8 cellular contexts compared by ENCODE assay signal in genomic region chr15:42493694-42494093, GRCh38. TPM values are rescaled to one million over a fixed set of nuclear protein-coding genes. Genes with fewer than 3 reads are reported as not detected.
A peak's percentile ranks its signal among the peaks of the same experiment; 100 is the strongest.
DNase-seq lines count a peak whose midpoint lies in the region; ATAC-seq, FAIRE-seq and TF ChIP-seq lines count a peak whose summit lies in the region.

No MANE protein-coding gene starts in this region.

- intact Hi-C loops in Caco-2 (cut with micrococcal nuclease; ENCODE audit: unreplicated experiment): loop anchor here (2.0 to 10.0 kb wide), 2 partner anchors 55 to 161 kb away; partner anchors contain the start of genes HAUS2 and LRRC57
- intact Hi-C loops in K562 (cut with micrococcal nuclease): loop anchor here (2.0 kb wide), 1 partner anchor 55 kb away; the partner anchor contains the start of genes HAUS2 and LRRC57
- intact Hi-C loops in pancreas (cut with DNase I): no loop called here

- TF ChIP-seq EP300 in K562 (IDR thresholded peaks at IDR 0.05; ENCODE audit: low read length): no peak

- FAIRE-seq in K562 (lab: Jason Lieb, UNC): no peak
- no peak for FAIRE-seq in pancreas (lab: Jason Lieb, UNC)

- no peak overlapping the region for H3K9ac ChIP-seq in K562 (ENCODE audit: insufficient read depth in 1 of 2, low read depth in 2 of 2, low read length in 2 of 2)

- H4K20me1 ChIP-seq in K562 (replicated peaks; ENCODE audit: control insufficient read depth, insufficient read depth, low read length) (no peaks in the 10 kb centered on the region), osteoblast (ENCODE audit: insufficient read depth, low read length) (no peaks in the 10 kb centered on the region)

- peaks cover 54% of the 10 kb centered on the region for H3K79me2 ChIP-seq in K562 (ENCODE audit: control insufficient read depth, insufficient read depth, low read length)
- H3K79me2 ChIP-seq in osteoblast (ENCODE audit: insufficient read depth, low read length): peaks cover 54% of the 10 kb centered on the region

- POLR2A ChIA-PET in Caco-2 (lab: Charles Lee): interaction anchor here (0.6 kb wide), 1 partner anchor 441 kb away, joined by 8 read pairs; no protein-coding TSS in a partner anchor
- POLR2A ChIA-PET in K562 (lab: Yijun Ruan, JAX): no interaction called here

- no peak for DNase-seq in Caco-2
- peak; percentile 26 for DNase-seq in NAMALWA (ENCODE audit: low spot score)
- no peak for DNase-seq in K562 (ENCODE audit: extremely low read depth in 1 of 4, low spot score in 3 of 4)
- DNase-seq in osteoblast (ENCODE audit: insufficient read length, low spot score, missing footprints): no peak
- DNase-seq in pancreas: no peak
- no peak for DNase-seq in NCI-H2107 (lab: John Stamatoyannopoulos, UW)

- TF ChIP-seq CTCF in Caco-2 (IDR thresholded peaks at IDR 0.05; ENCODE audit: insufficient read depth in 1 of 2, low read depth in 1 of 2, low read length in 1 of 2, severe bottlenecking in 1 of 2, unreplicated experiment in 1 of 2) (no peak), K562 (IDR thresholded peaks at IDR 0.05 in 2 of 3, conservative IDR thresholded peaks at IDR 0.05 in 1 of 3; ENCODE audit: insufficient read depth in 2 of 3, low read depth in 1 of 3, low read length in 3 of 3) (no peak), osteoblast (IDR thresholded peaks at IDR 0.05; ENCODE audit: extremely low read depth, low read depth, low read length) (no peak), pancreas (IDR thresholded peaks at IDR 0.05) (no peak)

- peak overlapping the region; percentile 25; the same call in 1 of the 3 replicates for H3K27ac ChIP-seq in K562 (ENCODE audit: extremely low read depth, low read depth, low read length)
- no peak overlapping the region for H3K27ac ChIP-seq in osteoblast (ENCODE audit: low read depth, low read length)
- peak overlapping the region in 2 of 4 donors; percentile 96 to 99 for H3K27ac ChIP-seq in pancreas

- peak overlapping the region; percentile 82 for H2AFZ ChIP-seq in K562 (ENCODE audit: low read depth, low read length)
- peak overlapping the region; percentile 59 for H2AFZ ChIP-seq in osteoblast (ENCODE audit: low read length)

- H3K4me1 ChIP-seq in Caco-2 (peaks cover 29% of the 10 kb centered on the region), K562 (replicated peaks in 1 of 2; ENCODE audit: control insufficient read depth in 2 of 2, insufficient read depth in 2 of 2, low read length in 2 of 2) (peaks cover 17 to 22% of the 10 kb centered on the region in 2 experiments), osteoblast (ENCODE audit: insufficient read depth, low read length) (peaks cover 18% of the 10 kb centered on the region), pancreas (peaks cover 0 to 19% (median 12%) of the 10 kb centered on the region in 3 donors)

- ATAC-seq in K562 (no peak), GM19023 (IDR thresholded peaks at IDR 0.05; ENCODE audit: unreplicated experiment) (no peak), GM18502 (IDR thresholded peaks at IDR 0.05; ENCODE audit: poor library complexity, unreplicated experiment) (no peak), pancreas (no peak)

- no peak for TF ChIP-seq POLR2A in K562 (conservative IDR thresholded peaks at IDR 0.05)

- CTCF ChIA-PET in Caco-2 (lab: Charles Lee): no interaction called here
- CTCF ChIA-PET in K562 (lab: Yijun Ruan, JAX; ENCODE audit: low intra/inter-chr PET ratio): no interaction called here

- no peaks in the 10 kb centered on the region for H3K27me3 Mint-ChIP-seq in Caco-2 (ENCODE audit: insufficient read depth, unreplicated experiment)

- peaks cover 22% of the 10 kb centered on the region for H3K36me3 Mint-ChIP-seq in Caco-2 (ENCODE audit: insufficient read depth, unreplicated experiment)

- in situ Hi-C loops in K562 (cut with MboI): no loop called here

- H3K27ac Mint-ChIP-seq in Caco-2 (ENCODE audit: unreplicated experiment): peak overlapping the region; percentile 72

- H3K4me1 Mint-ChIP-seq in Caco-2 (ENCODE audit: low read depth, unreplicated experiment): peaks cover 37% of the 10 kb centered on the region

- H3K9me1 ChIP-seq in K562 (ENCODE audit: control insufficient read depth, insufficient read depth, low read length): no peaks in the 10 kb centered on the region

- no peak for TF ChIP-seq RAD21 in K562 (CRISPR knock-in tag; conservative IDR thresholded peaks at IDR 0.05 in 1 of 2, IDR thresholded peaks at IDR 0.05 in 1 of 2)

- peak overlapping the region; percentile 3 for H3K4me3 Mint-ChIP-seq in Caco-2 (ENCODE audit: unreplicated experiment)

- no peaks in the 10 kb centered on the region for H3K9me3 Mint-ChIP-seq in Caco-2 (ENCODE audit: unreplicated experiment)

- WGBS in K562 (ENCODE audit: insufficient coverage, low coverage, missing lambda C conversion rate): 47% methylated on average over 1 of the region's 1 CpG
- WGBS in pancreas, 2 donors: 92 to 100% methylated on average over 1 of the region's 1 CpG

- H3K4me3 ChIP-seq in Caco-2 (ENCODE audit: low read depth, low read length): no peak overlapping the region
- no peak overlapping the region for H3K4me3 ChIP-seq in K562
- H3K4me3 ChIP-seq in osteoblast (ENCODE audit: insufficient read depth, low read length): no peak overlapping the region
- H3K4me3 ChIP-seq in pancreas: no peak overlapping the region

- H3K4me2 ChIP-seq in K562 (ENCODE audit: insufficient read depth, low read length) (no peak overlapping the region), osteoblast (ENCODE audit: insufficient read depth, low read length) (no peak overlapping the region)

- H3K27me3 ChIP-seq in Caco-2 (replicated peaks; ENCODE audit: control insufficient read depth, insufficient read depth, low read length): no peaks in the 10 kb centered on the region
- H3K27me3 ChIP-seq in K562 (ENCODE audit: control insufficient read depth in 2 of 2, insufficient read depth in 2 of 2, low read length in 2 of 2): no peaks in the 10 kb centered on the region
- no peaks in the 10 kb centered on the region for H3K27me3 ChIP-seq in osteoblast (ENCODE audit: insufficient read depth, low read length)
- H3K27me3 ChIP-seq in pancreas: no peaks in the 10 kb centered on the region

- H3K36me3 ChIP-seq in Caco-2 (ENCODE audit: control insufficient read depth, insufficient read depth, low read length) (no peaks in the 10 kb centered on the region), K562 (ENCODE audit: control insufficient read depth, insufficient read depth, low read length) (peaks cover 7% of the 10 kb centered on the region; the same call in 2 of the 3 replicates), osteoblast (ENCODE audit: insufficient read depth, low read length) (no peaks in the 10 kb centered on the region), pancreas (no peaks in the 10 kb centered on the region)

- no peaks in the 10 kb centered on the region for H3K9me3 ChIP-seq in Caco-2
- H3K9me3 ChIP-seq in K562 (replicated peaks; ENCODE audit: control insufficient read depth, insufficient read depth, low read depth, low read length): no peaks in the 10 kb centered on the region
- H3K9me3 ChIP-seq in osteoblast (ENCODE audit: low read depth, low read length): no peaks in the 10 kb centered on the region
- H3K9me3 ChIP-seq in pancreas: no peaks in the 10 kb centered on the region

- no TSS peak for BruUV-seq in Caco-2 (replicated peaks; lab: Mats Ljungman, UMichigan)
- no TSS peak for BruUV-seq in K562 (replicated peaks; lab: Mats Ljungman, UMichigan)

RNA-seq across cellular contexts. Expression of gene SNAP23, which starts 1.7 kb away (rescaled TPM):
- total RNA-seq in Caco-2 (2022): 92.2 and 97.5 TPM in 2 replicates
- total RNA-seq in K562 (2011; cell fraction: chromatin; rRNA removed; ENCODE audit: low replicate concordance): 73.6 and 212 TPM in 2 replicates
- total RNA-seq in K562 (2011; cell fraction: nucleolus; rRNA removed): 47.9 and 52.2 TPM in 2 replicates
- 117 and 168 TPM in 2 replicates for total RNA-seq in K562 (2011; cell fraction: nucleoplasm; rRNA removed)
- 71.6 and 79.2 TPM in 2 replicates for total RNA-seq in K562 (2014; rRNA removed)
- total RNA-seq in K562 (2014; rRNA removed; fragmentation: Illumina TruSeq; extraction: Trizol): 123 and 151 TPM in 2 replicates
- 139 and 146 TPM in 2 replicates for total RNA-seq in K562 (2015; rRNA removed; fragmentation: Illumina TruSeq; extraction: Trizol)
- total RNA-seq in K562 (2021): 74.5 and 78.9 TPM in 2 replicates
- 86.1 and 130 TPM in 2 replicates for polyA plus RNA-seq in K562 (2011; rRNA removed)
- 29.4 and 62.8 TPM in 2 replicates for polyA plus RNA-seq in K562 (2011; cell fraction: cytosol; rRNA removed)
- 35.7 and 48.2 TPM in 2 replicates for polyA plus RNA-seq in K562 (2011; cell fraction: nucleus; rRNA removed)
- 89.0 and 148 TPM in 2 replicates for polyA plus RNA-seq in K562 (2012)
- 168 and 223 TPM in 2 replicates for polyA plus RNA-seq in K562 (2014; fragmentation: Illumina TruSeq; extraction: Trizol)
- 100 to 1,000 TPM in 1 of 2 experiments, 10 to 100 TPM in 1; 84.1 to 117 TPM for polyA plus RNA-seq in K562 (2014; fragmentation: Nextera tagmentation; extraction: Ambion mirVana)
- polyA plus RNA-seq in K562 (2014; rRNA removed): 105 and 120 TPM in 2 replicates
- polyA minus RNA-seq in K562 (2011; rRNA and poly(A)+ RNA removed): 112 and 131 TPM in 2 replicates
- 45.5 and 56.4 TPM in 2 replicates for polyA minus RNA-seq in K562 (2011; cell fraction: cytosol; rRNA and poly(A)+ RNA removed)
- 24.9 and 45.7 TPM in 2 replicates for polyA minus RNA-seq in K562 (2011; cell fraction: nucleus; rRNA and poly(A)+ RNA removed)
- 81.4 and 87.5 TPM in 2 replicates for total RNA-seq in osteoblast
- 10 to 100 TPM; 14.2 to 39.4 (median 19.6) TPM for total RNA-seq in pancreas
- polyA plus RNA-seq in pancreas: 10 to 100 TPM; 20.5 to 22.0 TPM

RNA-seq across cellular contexts. Expression of gene ZNF106, which starts 2.8 kb away (rescaled TPM):
- 47.8 and 51.4 TPM in 2 replicates for total RNA-seq in Caco-2 (2022)
- 30.6 and 82.8 TPM in 2 replicates for total RNA-seq in K562 (2011; cell fraction: chromatin; rRNA removed; ENCODE audit: low replicate concordance)
- 20.7 and 26.5 TPM in 2 replicates for total RNA-seq in K562 (2011; cell fraction: nucleolus; rRNA removed)
- total RNA-seq in K562 (2011; cell fraction: nucleoplasm; rRNA removed): 35.7 and 51.1 TPM in 2 replicates
- 26.2 and 29.3 TPM in 2 replicates for total RNA-seq in K562 (2014; rRNA removed)
- 55.3 and 60.3 TPM in 2 replicates for total RNA-seq in K562 (2014; rRNA removed; fragmentation: Illumina TruSeq; extraction: Trizol)
- total RNA-seq in K562 (2015; rRNA removed; fragmentation: Illumina TruSeq; extraction: Trizol): 40.5 and 46.0 TPM in 2 replicates
- total RNA-seq in K562 (2021): 43.3 and 43.8 TPM in 2 replicates
- 28.2 and 33.7 TPM in 2 replicates for polyA plus RNA-seq in K562 (2011; rRNA removed)
- 22.3 and 28.3 TPM in 2 replicates for polyA plus RNA-seq in K562 (2011; cell fraction: cytosol; rRNA removed)
- polyA plus RNA-seq in K562 (2011; cell fraction: nucleus; rRNA removed): 13.2 and 17.5 TPM in 2 replicates
- polyA plus RNA-seq in K562 (2012): 20.1 and 25.8 TPM in 2 replicates
- 35.8 and 42.9 TPM in 2 replicates for polyA plus RNA-seq in K562 (2014; fragmentation: Illumina TruSeq; extraction: Trizol)
- 10 to 100 TPM; 15.6 to 17.4 TPM for polyA plus RNA-seq in K562 (2014; fragmentation: Nextera tagmentation; extraction: Ambion mirVana)
- polyA plus RNA-seq in K562 (2014; rRNA removed): 14.4 and 16.4 TPM in 2 replicates
- 107 and 171 TPM in 2 replicates for polyA minus RNA-seq in K562 (2011; rRNA and poly(A)+ RNA removed)
- polyA minus RNA-seq in K562 (2011; cell fraction: cytosol; rRNA and poly(A)+ RNA removed): 28.3 and 40.1 TPM in 2 replicates
- 15.1 and 27.8 TPM in 2 replicates for polyA minus RNA-seq in K562 (2011; cell fraction: nucleus; rRNA and poly(A)+ RNA removed)
- total RNA-seq in osteoblast: 89.0 and 94.6 TPM in 2 replicates
- total RNA-seq in pancreas: 10 to 100 TPM; 13.3 to 38.4 (median 20.4) TPM
- 1 to 10 TPM; 4.3 to 5.1 TPM for polyA plus RNA-seq in pancreas

RNA-seq across cellular contexts. Expression of gene LRRC57, which starts 54.9 kb away (rescaled TPM):
- 19.3 and 28.8 TPM in 2 replicates for total RNA-seq in Caco-2 (2022)
- total RNA-seq in K562 (2011; cell fraction: chromatin; rRNA removed; ENCODE audit: low replicate concordance): 13.6 and 19.2 TPM in 2 replicates
- total RNA-seq in K562 (2011; cell fraction: nucleolus; rRNA removed): 6.5 and 6.7 TPM in 2 replicates
- 13.9 and 23.0 TPM in 2 replicates for total RNA-seq in K562 (2011; cell fraction: nucleoplasm; rRNA removed)
- total RNA-seq in K562 (2014; rRNA removed): 7.9 and 9.8 TPM in 2 replicates
- 19.1 and 19.7 TPM in 2 replicates for total RNA-seq in K562 (2014; rRNA removed; fragmentation: Illumina TruSeq; extraction: Trizol)
- total RNA-seq in K562 (2015; rRNA removed; fragmentation: Illumina TruSeq; extraction: Trizol): 15.4 and 16.1 TPM in 2 replicates
- 18.9 and 20.4 TPM in 2 replicates for total RNA-seq in K562 (2021)
- polyA plus RNA-seq in K562 (2011; rRNA removed): 14.0 and 14.8 TPM in 2 replicates
- 9.5 and 14.7 TPM in 2 replicates for polyA plus RNA-seq in K562 (2011; cell fraction: cytosol; rRNA removed)
- polyA plus RNA-seq in K562 (2011; cell fraction: nucleus; rRNA removed): 6.4 and 7.7 TPM in 2 replicates
- 10.3 and 17.1 TPM in 2 replicates for polyA plus RNA-seq in K562 (2012)
- 17.0 and 17.9 TPM in 2 replicates for polyA plus RNA-seq in K562 (2014; fragmentation: Illumina TruSeq; extraction: Trizol)
- polyA plus RNA-seq in K562 (2014; fragmentation: Nextera tagmentation; extraction: Ambion mirVana): 1 to 10 TPM; 3.9 to 7.2 TPM
- polyA plus RNA-seq in K562 (2014; rRNA removed): 9.5 and 10.8 TPM in 2 replicates
- polyA minus RNA-seq in K562 (2011; rRNA and poly(A)+ RNA removed): 17.0 and 25.0 TPM in 2 replicates
- 5.6 and 7.8 TPM in 2 replicates for polyA minus RNA-seq in K562 (2011; cell fraction: cytosol; rRNA and poly(A)+ RNA removed)
- 4.4 and 7.0 TPM in 2 replicates for polyA minus RNA-seq in K562 (2011; cell fraction: nucleus; rRNA and poly(A)+ RNA removed)
- 16.3 and 17.4 TPM in 2 replicates for total RNA-seq in osteoblast
- total RNA-seq in pancreas: 10 to 100 TPM in 1 of 6 donors, 1 to 10 TPM in 5; 5.6 to 14.8 (median 8.6) TPM
- polyA plus RNA-seq in pancreas: 1 to 10 TPM; 3.8 to 4.9 TPM

RNA-seq across cellular contexts. Expression of gene HAUS2, which starts 54.9 kb away (rescaled TPM):
- total RNA-seq in Caco-2 (2022) (35.7 and 36.9 TPM in 2 replicates), K562 (2014; rRNA removed) (30.6 and 37.0 TPM in 2 replicates), K562 (2014; rRNA removed; fragmentation: Illumina TruSeq; extraction: Trizol) (58.6 and 67.7 TPM in 2 replicates), K562 (2015; rRNA removed; fragmentation: Illumina TruSeq; extraction: Trizol) (48.8 and 54.1 TPM in 2 replicates), K562 (2021) (43.3 and 48.9 TPM in 2 replicates), osteoblast (18.5 and 20.6 TPM in 2 replicates), pancreas (1 to 10 TPM; 6.2 to 9.0 (median 8.3) TPM)
- total RNA-seq in K562 (2011; cell fraction: chromatin; rRNA removed; ENCODE audit: low replicate concordance): 17.7 and 33.3 TPM in 2 replicates
- 12.5 and 13.2 TPM in 2 replicates for total RNA-seq in K562 (2011; cell fraction: nucleolus; rRNA removed)
- total RNA-seq in K562 (2011; cell fraction: nucleoplasm; rRNA removed): 19.1 and 35.8 TPM in 2 replicates
- polyA plus RNA-seq in K562 (2011; rRNA removed) (43.3 and 64.9 TPM in 2 replicates), K562 (2014; fragmentation: Illumina TruSeq; extraction: Trizol) (49.7 and 60.8 TPM in 2 replicates), K562 (2014; fragmentation: Nextera tagmentation; extraction: Ambion mirVana) (10 to 100 TPM; 51.6 to 57.8 TPM), K562 (2014; rRNA removed) (42.8 and 47.7 TPM in 2 replicates), pancreas (1 to 10 TPM; 5.4 to 6.1 TPM)
- polyA plus RNA-seq in K562 (2011; cell fraction: cytosol; rRNA removed): 14.2 and 23.3 TPM in 2 replicates
- 8.9 and 9.2 TPM in 2 replicates for polyA plus RNA-seq in K562 (2011; cell fraction: nucleus; rRNA removed)
- 25.3 and 44.8 TPM in 2 replicates for polyA plus RNA-seq in K562 (2012)
- polyA minus RNA-seq in K562 (2011; rRNA and poly(A)+ RNA removed): 36.0 and 41.6 TPM in 2 replicates
- polyA minus RNA-seq in K562 (2011; cell fraction: cytosol; rRNA and poly(A)+ RNA removed): 9.2 and 21.6 TPM in 2 replicates
- polyA minus RNA-seq in K562 (2011; cell fraction: nucleus; rRNA and poly(A)+ RNA removed): 5.8 and 8.3 TPM in 2 replicates

Comparison
In these comparisons a context has a peak if more than half of its experiments do, and no peak if none do; other contexts are left out.
1. intact Hi-C loops: an anchor here in Caco-2 (2.0 to 10.0 kb wide) and K562 (2.0 kb wide); none called in pancreas.